Comparison of ENCODE assay signal across 8 cellular contexts in the genomic region with DNA sequence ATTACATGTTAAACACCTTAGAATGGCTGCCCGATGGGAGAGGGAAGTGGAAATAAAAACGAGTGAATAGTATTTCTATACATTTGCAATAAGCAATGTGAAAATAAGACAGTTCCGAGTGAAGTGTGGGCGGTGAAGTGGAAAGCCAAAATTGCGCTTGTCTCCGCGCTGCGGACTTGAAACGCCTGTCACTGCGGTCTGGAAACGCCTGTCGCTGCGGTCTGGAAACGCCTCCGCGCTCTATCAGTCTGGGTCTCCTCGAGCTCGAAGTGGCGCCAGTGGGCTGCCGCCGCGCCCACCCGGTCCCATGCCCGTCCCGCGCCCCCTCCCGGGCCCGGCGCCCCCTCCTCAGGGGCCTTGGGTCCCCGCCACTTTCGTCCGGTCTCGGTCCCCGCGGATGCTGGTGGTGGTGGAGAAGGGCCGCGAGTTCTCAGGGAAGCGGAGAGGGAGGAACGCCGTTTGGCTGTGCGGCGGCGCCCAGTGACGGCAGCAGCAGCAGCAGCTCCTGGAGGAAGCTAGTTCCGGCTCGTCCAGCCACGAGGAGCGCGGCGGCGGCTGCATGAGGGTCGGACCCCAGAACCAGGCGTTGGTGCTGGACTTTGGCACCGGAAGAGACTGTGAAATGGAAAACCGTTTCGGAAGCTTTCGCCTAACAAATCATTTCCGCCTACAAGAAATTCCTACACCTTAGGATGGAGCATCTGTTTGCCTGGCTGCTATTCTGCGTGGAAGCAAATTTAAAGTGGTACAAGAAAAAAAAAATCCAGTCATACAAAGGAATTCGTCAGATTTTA. TPM values are rescaled to one million over a fixed set of nuclear protein-coding genes. Genes with fewer than 3 reads are reported as not detected.
DNase-seq lines count a peak whose midpoint lies in the region; ATAC-seq and TF ChIP-seq lines count a peak whose summit lies in the region.

No MANE protein-coding gene starts in this region.

- peak overlapping the region; percentile 96 for H3K18ac ChIP-seq in neuronal stem cell (ENCODE audit: low read length)

- intact Hi-C loops in testis (cut with DNase I; ENCODE audit: low total_unique reads): no loop called here

- no peaks in the 10 kb centered on the region for H3K27me3 ChIP-seq in ACC112 (ENCODE audit: insufficient read depth, low read length)
- H3K27me3 ChIP-seq in MG63: no peaks in the 10 kb centered on the region
- H3K27me3 ChIP-seq in neuronal stem cell (ENCODE audit: control insufficient read depth in 3 of 3, insufficient read depth in 3 of 3, low read depth in 1 of 3, low read length in 3 of 3): peaks cover 0 to 31% (median 5%) of the 10 kb centered on the region in 3 experiments
- H3K27me3 ChIP-seq in testis: no peaks in the 10 kb centered on the region

- no peak overlapping the region for H2AK5ac ChIP-seq in neuronal stem cell (ENCODE audit: low read depth, low read length)

- H3K79me2 ChIP-seq in ACC112 (ENCODE audit: control insufficient read depth, insufficient read depth, low read length, unreplicated experiment): peaks cover 8% of the 10 kb centered on the region

- no peak overlapping the region for H2BK12ac ChIP-seq in neuronal stem cell (ENCODE audit: low read length)

- peak overlapping the region; percentile 84 for H3K14ac ChIP-seq in neuronal stem cell (ENCODE audit: low read length)

- DNase-seq in MG63 (peak; percentile 66), SK-N-DZ (ENCODE audit: low spot score) (peak; percentile 84), globus pallidus (ENCODE audit: low spot score) (peak; percentile 50), neuronal stem cell (ENCODE audit: low spot score) (peak; percentile 63), testis (peak; percentile 85)
- DNase-seq in activated naive CD4-positive, alpha-beta T cell treated with anti-CD3 and anti-CD28 coated beads, Interleukin-2, amount 50 U/mL, for 16 hours: peak; percentile 54

- no peak overlapping the region for H4K91ac ChIP-seq in neuronal stem cell (ENCODE audit: low read depth, low read length, poor library complexity)

- no peak overlapping the region for H4K8ac ChIP-seq in neuronal stem cell (ENCODE audit: low read depth, low read length)

- H3K79me1 ChIP-seq in neuronal stem cell (ENCODE audit: low read depth, low read length): no peaks in the 10 kb centered on the region

- peak; percentile 28 for ATAC-seq in GM18907 (IDR thresholded peaks at IDR 0.05; ENCODE audit: unreplicated experiment)

- H3K9me3 ChIP-seq in MG63: no peaks in the 10 kb centered on the region
- peaks cover 0 to 16% of the 10 kb centered on the region in 2 donors for H3K9me3 ChIP-seq in neuronal stem cell (replicated peaks in 1 of 2; ENCODE audit: control insufficient read depth in 2 of 2, insufficient read depth in 1 of 2, low read depth in 1 of 2, low read length in 2 of 2)
- no peaks in the 10 kb centered on the region for H3K9me3 ChIP-seq in testis

- H3K4ac ChIP-seq in neuronal stem cell (ENCODE audit: low read length): no peak overlapping the region

- no peak overlapping the region for H3K23ac ChIP-seq in neuronal stem cell (ENCODE audit: low read depth, low read length, poor library complexity)

- peak overlapping the region; percentile 77 for H3K4me2 ChIP-seq in neuronal stem cell (ENCODE audit: insufficient read depth, low read length, poor library complexity, severe bottlenecking)

- peak overlapping the region; percentile 88 for H3K4me3 ChIP-seq in ACC112 (ENCODE audit: low read depth, low read length)
- H3K4me3 ChIP-seq in MG63: peak overlapping the region; percentile 53
- peak overlapping the region; percentile 54 to 79 for H3K4me3 ChIP-seq in neuronal stem cell (ENCODE audit: low read length in 2 of 2)
- peak overlapping the region; percentile 71 to 76 for H3K4me3 ChIP-seq in testis

- H2BK120ac ChIP-seq in neuronal stem cell (ENCODE audit: low read depth, low read length): no peak overlapping the region

- H3K27ac ChIP-seq in ACC112 (ENCODE audit: low read depth, low read length): peak overlapping the region; percentile 61
- no peak overlapping the region for H3K27ac ChIP-seq in neuronal stem cell (replicated peaks; ENCODE audit: low read length)
- peak overlapping the region; percentile 46 to 82 for H3K27ac ChIP-seq in testis

- no CpG with 5 or more reads among the region's 60 CpGs for WGBS in neuronal stem cell (ENCODE audit: extremely low coverage in 2 of 2, insufficient read length in 2 of 2, insufficient replicate concordance in 1 of 2), 2 donors
- 0% methylated on average over 28 to 59 of the region's 60 CpGs for WGBS in testis, 2 donors

- TF ChIP-seq POLR2A in testis (IDR thresholded peaks at IDR 0.05): no peak

- H3K36me3 ChIP-seq in ACC112 (ENCODE audit: insufficient read depth, low read length): peaks cover 18% of the 10 kb centered on the region
- H3K36me3 ChIP-seq in MG63: no peaks in the 10 kb centered on the region
- H3K36me3 ChIP-seq in neuronal stem cell (replicated peaks in 1 of 2; ENCODE audit: control insufficient read depth in 2 of 2, insufficient read depth in 2 of 2, low read length in 2 of 2): peaks cover 0 to 19% of the 10 kb centered on the region in 2 donors
- H3K36me3 ChIP-seq in testis (ENCODE audit: low read depth, missing control alignments): no peaks in the 10 kb centered on the region

- H2AFZ ChIP-seq in ACC112 (ENCODE audit: low read length, unreplicated experiment) (peak overlapping the region; percentile 100), neuronal stem cell (ENCODE audit: low read length) (peak overlapping the region; percentile 97)

- no peak overlapping the region for H2BK5ac ChIP-seq in neuronal stem cell (ENCODE audit: low read length)

- H3K4me1 ChIP-seq in ACC112 (ENCODE audit: control insufficient read depth, insufficient read depth, low read length, unreplicated experiment) (peaks cover 8% of the 10 kb centered on the region), neuronal stem cell (ENCODE audit: control insufficient read depth in 2 of 2, insufficient read depth in 1 of 2, low read depth in 1 of 2, low read length in 2 of 2) (peaks cover 2 to 3% of the 10 kb centered on the region in 2 donors), testis (peaks cover 4% of the 10 kb centered on the region)

- H2BK15ac ChIP-seq in neuronal stem cell (ENCODE audit: low read length): no peak overlapping the region

- peak overlapping the region; percentile 80 for H3K9ac ChIP-seq in neuronal stem cell (ENCODE audit: low read depth, low read length, poor library complexity)

- no peak for TF ChIP-seq CTCF in testis (IDR thresholded peaks at IDR 0.05)

RNA-seq across cellular contexts. Expression of a gene that starts 1.8 kb away (rescaled TPM):
- total RNA-seq in MG63 (2014; rRNA removed; shearing (Covaris generic); ENCODE audit: low replicate concordance): 0.17 and 0.20 TPM in 2 replicates
- polyA plus RNA-seq in SK-N-DZ (2014; cell fraction: cytosol; rRNA removed): 18.4 and 24.1 TPM in 2 replicates
- polyA plus RNA-seq in SK-N-DZ (2014; cell fraction: nucleus; rRNA removed): 28.3 and 50.0 TPM in 2 replicates
- polyA plus RNA-seq in neuronal stem cell (2013, experiment 1 of 2): 1.6 TPM
- 1.4 TPM for polyA plus RNA-seq in neuronal stem cell (2013, experiment 2 of 2)
- total RNA-seq in testis: 1 to 10 TPM; 9.3 to 10.0 TPM
- 5.0 TPM for polyA plus RNA-seq in testis (ENCODE audit: insufficient read depth, low read depth, low replicate concordance)

RNA-seq across cellular contexts. Expression of a gene that starts 35.0 kb away (rescaled TPM):
- total RNA-seq in MG63 (2014; rRNA removed; shearing (Covaris generic); ENCODE audit: low replicate concordance): not detected in 2 replicates
- polyA plus RNA-seq in SK-N-DZ (2014; cell fraction: cytosol; rRNA removed): 37.2 and 39.9 TPM in 2 replicates
- polyA plus RNA-seq in SK-N-DZ (2014; cell fraction: nucleus; rRNA removed): 17.7 and 20.3 TPM in 2 replicates
- polyA plus RNA-seq in neuronal stem cell (2013, experiment 1 of 2): 4.0 TPM
- 2.9 TPM for polyA plus RNA-seq in neuronal stem cell (2013, experiment 2 of 2)
- total RNA-seq in testis: 1 to 10 TPM; 1.4 to 2.1 TPM
- 1.7 TPM for polyA plus RNA-seq in testis (ENCODE audit: insufficient read depth, low read depth, low replicate concordance)
